In the genomic region with DNA sequence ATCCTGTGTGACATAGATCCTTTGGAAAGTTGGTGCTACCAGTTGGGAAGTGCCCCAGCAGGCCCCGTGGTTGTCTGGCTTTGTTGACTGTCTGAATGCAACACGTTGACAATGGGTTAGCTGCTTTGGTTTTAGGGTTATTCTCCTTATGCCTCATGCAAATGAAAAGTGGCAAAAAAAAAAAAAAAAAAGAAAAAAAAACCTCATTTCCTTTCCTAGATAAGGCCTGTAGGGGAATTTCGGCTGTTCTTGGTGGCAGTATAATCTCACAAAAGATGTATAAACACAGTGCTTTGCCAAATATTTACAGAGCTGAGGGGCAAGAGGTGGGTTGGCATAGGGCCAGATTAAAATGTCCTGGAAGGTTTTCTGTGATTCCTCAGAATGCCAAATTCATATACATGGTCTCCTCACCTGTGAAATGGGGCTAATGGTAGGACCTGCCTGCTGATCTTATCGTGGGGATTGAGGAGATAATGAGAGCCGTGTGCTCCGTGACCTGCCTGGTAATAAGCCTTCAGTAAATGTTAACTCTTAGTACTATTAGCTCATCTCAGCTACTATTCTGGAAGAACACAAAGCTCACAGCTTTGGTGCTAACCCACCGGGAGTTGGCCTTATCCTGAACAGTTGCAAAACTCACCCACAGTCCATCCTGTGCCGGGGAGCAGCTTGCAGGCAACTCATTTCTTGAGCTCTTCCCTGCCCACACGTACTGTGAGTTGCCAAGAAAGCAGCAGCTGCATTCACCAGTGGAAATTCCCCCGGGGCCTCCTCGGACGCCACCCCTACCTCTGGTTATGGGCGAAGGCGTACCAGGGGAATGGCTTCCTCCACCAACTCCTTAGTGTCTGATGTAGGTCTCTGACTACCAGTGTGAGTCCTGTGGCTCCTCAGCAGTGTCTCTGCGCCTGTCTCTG, we compare ENCODE assay signal across 8 cellular contexts.
A peak's percentile ranks its signal among the peaks of the same experiment; 100 is the strongest.
DNase-seq lines count a peak whose midpoint lies in the region; ATAC-seq and TF ChIP-seq lines count a peak whose summit lies in the region.

No MANE protein-coding gene starts in this region.

- peak; percentile 77 for DNase-seq in Daoy (ENCODE audit: low read depth)
- peak; percentile 70 for DNase-seq in activated T-cell treated with anti-CD3 and anti-CD28 coated beads, Interleukin-2, amount 50 U/mL, for 24 hours
- no peak for DNase-seq in omental fat pad (ENCODE audit: low spot score)
- DNase-seq in HuH-7 (ENCODE audit: low spot score): no peak
- DNase-seq in NCI-H1930 (lab: John Stamatoyannopoulos, UW): no peak
- DNase-seq in neuronal stem cell (ENCODE audit: low spot score): no peak

- H3K27me3 ChIP-seq in neuronal stem cell (ENCODE audit: control insufficient read depth in 3 of 3, insufficient read depth in 3 of 3, low read depth in 1 of 3, low read length in 3 of 3): no peaks in the 10 kb centered on the region

- no peak overlapping the region for H2BK12ac ChIP-seq in neuronal stem cell (ENCODE audit: low read length)

- no peaks in the 10 kb centered on the region for H3K27me3 Mint-ChIP-seq in activated T-cell treated with anti-CD3 and anti-CD28 coated beads, Interleukin-2, amount 50 U/mL, for 24 hours

- no peak overlapping the region for H2AFZ ChIP-seq in neuronal stem cell (ENCODE audit: low read length)

- no peak overlapping the region for H2AK5ac ChIP-seq in neuronal stem cell (ENCODE audit: low read depth, low read length)

- H3K4me3 ChIP-seq in neuronal stem cell (ENCODE audit: low read length in 2 of 2): no peak overlapping the region

- H3K4me1 Mint-ChIP-seq in activated T-cell treated with anti-CD3 and anti-CD28 coated beads, Interleukin-2, amount 50 U/mL, for 24 hours (ENCODE audit: low read depth): peaks cover 56% of the 10 kb centered on the region

- H4K91ac ChIP-seq in neuronal stem cell (ENCODE audit: low read depth, low read length, poor library complexity): no peak overlapping the region

- H2BK120ac ChIP-seq in neuronal stem cell (ENCODE audit: low read depth, low read length): no peak overlapping the region

- WGBS in neuronal stem cell (ENCODE audit: extremely low coverage in 2 of 2, insufficient read length in 2 of 2, insufficient replicate concordance in 1 of 2), 2 donors: no CpG with 5 or more reads among the region's 15 CpGs

- no peak overlapping the region for H3K18ac ChIP-seq in neuronal stem cell (ENCODE audit: low read length)

- H3K4me2 ChIP-seq in neuronal stem cell (ENCODE audit: insufficient read depth, low read length, poor library complexity, severe bottlenecking): no peak overlapping the region

- H3K9me3 Mint-ChIP-seq in activated T-cell treated with anti-CD3 and anti-CD28 coated beads, Interleukin-2, amount 50 U/mL, for 24 hours: peaks cover 5% of the 10 kb centered on the region

- H3K27ac Mint-ChIP-seq in activated T-cell treated with anti-CD3 and anti-CD28 coated beads, Interleukin-2, amount 50 U/mL, for 24 hours: peak overlapping the region; percentile 93

- H3K79me1 ChIP-seq in neuronal stem cell (ENCODE audit: low read depth, low read length): no peaks in the 10 kb centered on the region

- no peak overlapping the region for H4K8ac ChIP-seq in neuronal stem cell (ENCODE audit: low read depth, low read length)

- no peaks in the 10 kb centered on the region for H3K36me3 ChIP-seq in neuronal stem cell (replicated peaks in 1 of 2; ENCODE audit: control insufficient read depth in 2 of 2, insufficient read depth in 2 of 2, low read length in 2 of 2)

- no peak overlapping the region for H3K9ac ChIP-seq in neuronal stem cell (ENCODE audit: low read depth, low read length, poor library complexity)

- no peak overlapping the region for H3K4ac ChIP-seq in neuronal stem cell (ENCODE audit: low read length)

- peaks cover 16% of the 10 kb centered on the region for H3K36me3 Mint-ChIP-seq in activated T-cell treated with anti-CD3 and anti-CD28 coated beads, Interleukin-2, amount 50 U/mL, for 24 hours (ENCODE audit: low read depth)

- no peaks in the 10 kb centered on the region for H3K9me3 ChIP-seq in neuronal stem cell (replicated peaks in 1 of 2; ENCODE audit: control insufficient read depth in 2 of 2, insufficient read depth in 1 of 2, low read depth in 1 of 2, low read length in 2 of 2)

- no peak for TF ChIP-seq CTCF in omental fat pad (IDR thresholded peaks at IDR 0.05)

- no peak overlapping the region for H2BK5ac ChIP-seq in neuronal stem cell (ENCODE audit: low read length)

- H2BK15ac ChIP-seq in neuronal stem cell (ENCODE audit: low read length): no peak overlapping the region

- no peak overlapping the region for H3K23ac ChIP-seq in neuronal stem cell (ENCODE audit: low read depth, low read length, poor library complexity)

- peak overlapping the region; percentile 47 for H3K4me3 Mint-ChIP-seq in activated T-cell treated with anti-CD3 and anti-CD28 coated beads, Interleukin-2, amount 50 U/mL, for 24 hours

- no peak overlapping the region for H3K14ac ChIP-seq in neuronal stem cell (ENCODE audit: low read length)

- peaks cover 0 to 1% of the 10 kb centered on the region in 2 donors for H3K4me1 ChIP-seq in neuronal stem cell (ENCODE audit: control insufficient read depth in 2 of 2, insufficient read depth in 1 of 2, low read depth in 1 of 2, low read length in 2 of 2)

- ATAC-seq in GM19463 (IDR thresholded peaks at IDR 0.05; ENCODE audit: unreplicated experiment) (peak; percentile 71), HG03521 (IDR thresholded peaks at IDR 0.05; ENCODE audit: unreplicated experiment) (peak; percentile 51), omental fat pad (ENCODE audit: low FRiP score) (peak; percentile 57)

- H3K27ac ChIP-seq in neuronal stem cell (replicated peaks; ENCODE audit: low read length): no peak overlapping the region

Comparison
In these comparisons a context has a peak if more than half of its experiments do, and no peak if none do; other contexts are left out.
1. DNase-seq: peak in Daoy (single experiment) and activated T-cell treated with anti-CD3 and anti-CD28 coated beads, Interleukin-2, amount 50 U/mL, for 24 hours (single experiment); none in omental fat pad (single experiment), HuH-7 (single experiment), NCI-H1930 (0 of 2) and neuronal stem cell (single experiment).
2. Peak in every context shown above with its lines, with median percentiles within 50 percentile points of each other: ATAC-seq.